Comparison of ENCODE assay signal across 1 cellular context in the genomic region with DNA sequence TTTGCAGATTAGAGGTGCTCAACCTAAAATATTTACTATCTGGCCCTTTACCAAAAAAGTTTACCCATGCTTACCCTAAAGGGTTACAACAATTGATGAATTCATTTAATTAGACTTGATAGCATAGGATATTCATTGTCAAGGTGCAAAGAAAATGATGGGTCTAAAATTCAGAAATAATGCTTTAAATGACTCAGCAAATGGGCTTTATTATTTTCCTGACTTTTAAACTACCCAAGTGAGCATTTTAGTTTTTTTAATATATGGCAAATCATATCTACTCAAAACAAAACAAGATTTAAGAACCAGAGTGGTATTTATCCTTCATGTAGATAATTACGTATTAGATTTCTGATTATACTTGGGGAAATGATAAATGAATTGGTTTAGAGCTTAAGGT.
TF ChIP-seq lines count a peak whose summit lies in the region.

No MANE protein-coding gene starts in this region.

TF ChIP-seq in K562, 482 proteins besides CTCF, POLR2A, EP300 and RAD21 (continued from another document):
- TF ChIP-seq, protein P1, sequence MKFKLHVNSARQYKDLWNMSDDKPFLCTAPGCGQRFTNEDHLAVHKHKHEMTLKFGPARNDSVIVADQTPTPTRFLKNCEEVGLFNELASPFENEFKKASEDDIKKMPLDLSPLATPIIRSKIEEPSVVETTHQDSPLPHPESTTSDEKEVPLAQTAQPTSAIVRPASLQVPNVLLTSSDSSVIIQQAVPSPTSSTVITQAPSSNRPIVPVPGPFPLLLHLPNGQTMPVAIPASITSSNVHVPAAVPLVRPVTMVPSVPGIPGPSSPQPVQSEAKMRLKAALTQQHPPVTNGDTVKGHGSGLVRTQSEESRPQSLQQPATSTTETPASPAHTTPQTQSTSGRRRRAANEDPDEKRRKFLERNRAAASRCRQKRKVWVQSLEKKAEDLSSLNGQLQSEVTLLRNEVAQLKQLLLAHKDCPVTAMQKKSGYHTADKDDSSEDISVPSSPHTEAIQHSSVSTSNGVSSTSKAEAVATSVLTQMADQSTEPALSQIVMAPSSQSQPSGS (CRISPR knock-in tag; IDR thresholded peaks at IDR 0.05), result no peak
- no peak for TF ChIP-seq ZNF239 (CRISPR knock-in tag; IDR thresholded peaks at IDR 0.05)
- TF ChIP-seq KDM4B (IDR thresholded peaks at IDR 0.05; ENCODE audit: borderline replicate concordance in 2 of 2, low read depth in 1 of 2), result no peak
- TF ChIP-seq FOXO4 (CRISPR knock-in tag; IDR thresholded peaks at IDR 0.05), result no peak
- TF ChIP-seq, protein P2, sequence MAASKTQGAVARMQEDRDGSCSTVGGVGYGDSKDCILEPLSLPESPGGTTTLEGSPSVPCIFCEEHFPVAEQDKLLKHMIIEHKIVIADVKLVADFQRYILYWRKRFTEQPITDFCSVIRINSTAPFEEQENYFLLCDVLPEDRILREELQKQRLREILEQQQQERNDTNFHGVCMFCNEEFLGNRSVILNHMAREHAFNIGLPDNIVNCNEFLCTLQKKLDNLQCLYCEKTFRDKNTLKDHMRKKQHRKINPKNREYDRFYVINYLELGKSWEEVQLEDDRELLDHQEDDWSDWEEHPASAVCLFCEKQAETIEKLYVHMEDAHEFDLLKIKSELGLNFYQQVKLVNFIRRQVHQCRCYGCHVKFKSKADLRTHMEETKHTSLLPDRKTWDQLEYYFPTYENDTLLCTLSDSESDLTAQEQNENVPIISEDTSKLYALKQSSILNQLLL (CRISPR knock-in tag; IDR thresholded peaks at IDR 0.05; ENCODE audit: borderline replicate concordance), result no peak
- TF ChIP-seq, protein P3, sequence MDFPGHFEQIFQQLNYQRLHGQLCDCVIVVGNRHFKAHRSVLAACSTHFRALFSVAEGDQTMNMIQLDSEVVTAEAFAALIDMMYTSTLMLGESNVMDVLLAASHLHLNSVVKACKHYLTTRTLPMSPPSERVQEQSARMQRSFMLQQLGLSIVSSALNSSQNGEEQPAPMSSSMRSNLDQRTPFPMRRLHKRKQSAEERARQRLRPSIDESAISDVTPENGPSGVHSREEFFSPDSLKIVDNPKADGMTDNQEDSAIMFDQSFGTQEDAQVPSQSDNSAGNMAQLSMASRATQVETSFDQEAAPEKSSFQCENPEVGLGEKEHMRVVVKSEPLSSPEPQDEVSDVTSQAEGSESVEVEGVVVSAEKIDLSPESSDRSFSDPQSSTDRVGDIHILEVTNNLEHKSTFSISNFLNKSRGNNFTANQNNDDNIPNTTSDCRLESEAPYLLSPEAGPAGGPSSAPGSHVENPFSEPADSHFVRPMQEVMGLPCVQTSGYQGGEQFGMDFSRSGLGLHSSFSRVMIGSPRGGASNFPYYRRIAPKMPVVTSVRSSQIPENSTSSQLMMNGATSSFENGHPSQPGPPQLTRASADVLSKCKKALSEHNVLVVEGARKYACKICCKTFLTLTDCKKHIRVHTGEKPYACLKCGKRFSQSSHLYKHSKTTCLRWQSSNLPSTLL (IDR thresholded peaks at IDR 0.05), result no peak
- TF ChIP-seq, protein P4, sequence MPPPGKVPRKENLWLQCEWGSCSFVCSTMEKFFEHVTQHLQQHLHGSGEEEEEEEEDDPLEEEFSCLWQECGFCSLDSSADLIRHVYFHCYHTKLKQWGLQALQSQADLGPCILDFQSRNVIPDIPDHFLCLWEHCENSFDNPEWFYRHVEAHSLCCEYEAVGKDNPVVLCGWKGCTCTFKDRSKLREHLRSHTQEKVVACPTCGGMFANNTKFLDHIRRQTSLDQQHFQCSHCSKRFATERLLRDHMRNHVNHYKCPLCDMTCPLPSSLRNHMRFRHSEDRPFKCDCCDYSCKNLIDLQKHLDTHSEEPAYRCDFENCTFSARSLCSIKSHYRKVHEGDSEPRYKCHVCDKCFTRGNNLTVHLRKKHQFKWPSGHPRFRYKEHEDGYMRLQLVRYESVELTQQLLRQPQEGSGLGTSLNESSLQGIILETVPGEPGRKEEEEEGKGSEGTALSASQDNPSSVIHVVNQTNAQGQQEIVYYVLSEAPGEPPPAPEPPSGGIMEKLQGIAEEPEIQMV (tag; conservative IDR thresholded peaks at IDR 0.05; ENCODE audit: low read depth), result no peak
- TF ChIP-seq NCOA2 (IDR thresholded peaks at IDR 0.05; ENCODE audit: partially characterized antibody in 2 of 2), result no peak
- TF ChIP-seq THRB (CRISPR knock-in tag; conservative IDR thresholded peaks at IDR 0.05), result no peak
- TF ChIP-seq ZNF140 (CRISPR knock-in tag; IDR thresholded peaks at IDR 0.05), result no peak
- no peak for TF ChIP-seq NCOA1 (IDR thresholded peaks at IDR 0.05; ENCODE audit: low read depth)
- TF ChIP-seq MAFG (tag; conservative IDR thresholded peaks at IDR 0.05), result peak; percentile 56; the same call in 1 of the 2 replicates
- no peak for TF ChIP-seq FOXA1 (IDR thresholded peaks at IDR 0.05; ENCODE audit: borderline replicate concordance)
- TF ChIP-seq, protein P5, sequence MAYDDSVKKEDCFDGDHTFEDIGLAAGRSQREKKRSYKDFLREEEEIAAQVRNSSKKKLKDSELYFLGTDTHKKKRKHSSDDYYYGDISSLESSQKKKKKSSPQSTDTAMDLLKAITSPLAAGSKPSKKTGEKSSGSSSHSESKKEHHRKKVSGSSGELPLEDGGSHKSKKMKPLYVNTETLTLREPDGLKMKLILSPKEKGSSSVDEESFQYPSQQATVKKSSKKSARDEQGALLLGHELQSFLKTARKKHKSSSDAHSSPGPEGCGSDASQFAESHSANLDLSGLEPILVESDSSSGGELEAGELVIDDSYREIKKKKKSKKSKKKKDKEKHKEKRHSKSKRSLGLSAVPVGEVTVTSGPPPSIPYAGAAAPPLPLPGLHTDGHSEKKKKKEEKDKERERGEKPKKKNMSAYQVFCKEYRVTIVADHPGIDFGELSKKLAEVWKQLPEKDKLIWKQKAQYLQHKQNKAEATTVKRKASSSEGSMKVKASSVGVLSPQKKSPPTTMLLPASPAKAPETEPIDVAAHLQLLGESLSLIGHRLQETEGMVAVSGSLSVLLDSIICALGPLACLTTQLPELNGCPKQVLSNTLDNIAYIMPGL (CRISPR knock-in tag; IDR thresholded peaks at IDR 0.05), result no peak
- TF ChIP-seq ZMIZ1 (IDR thresholded peaks at IDR 0.05; ENCODE audit: low read depth in 2 of 2, low read length in 2 of 2), result no peak
- no peak for TF ChIP-seq LEF1 (IDR thresholded peaks at IDR 0.05)
- no peak for TF ChIP-seq THAP7 (CRISPR knock-in tag; IDR thresholded peaks at IDR 0.05)
- no peak for TF ChIP-seq ZFP1 (CRISPR knock-in tag; IDR thresholded peaks at IDR 0.05)
- no peak for TF ChIP-seq GATA2 (CRISPR knock-in tag; IDR thresholded peaks at IDR 0.05)
- TF ChIP-seq CREBBP (IDR thresholded peaks at IDR 0.05; ENCODE audit: low read depth, low read length), result no peak
- no peak for TF ChIP-seq ERF (CRISPR knock-in tag; IDR thresholded peaks at IDR 0.05)
- no peak for TF ChIP-seq MTA3 (IDR thresholded peaks at IDR 0.05; ENCODE audit: borderline replicate concordance)
- TF ChIP-seq, protein P6, sequence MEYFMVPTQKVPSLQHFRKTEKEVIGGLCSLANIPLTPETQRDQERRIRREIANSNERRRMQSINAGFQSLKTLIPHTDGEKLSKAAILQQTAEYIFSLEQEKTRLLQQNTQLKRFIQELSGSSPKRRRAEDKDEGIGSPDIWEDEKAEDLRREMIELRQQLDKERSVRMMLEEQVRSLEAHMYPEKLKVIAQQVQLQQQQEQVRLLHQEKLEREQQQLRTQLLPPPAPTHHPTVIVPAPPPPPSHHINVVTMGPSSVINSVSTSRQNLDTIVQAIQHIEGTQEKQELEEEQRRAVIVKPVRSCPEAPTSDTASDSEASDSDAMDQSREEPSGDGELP (CRISPR knock-in tag; IDR thresholded peaks at IDR 0.05; ENCODE audit: borderline replicate concordance), result no peak
- TF ChIP-seq, protein P7, sequence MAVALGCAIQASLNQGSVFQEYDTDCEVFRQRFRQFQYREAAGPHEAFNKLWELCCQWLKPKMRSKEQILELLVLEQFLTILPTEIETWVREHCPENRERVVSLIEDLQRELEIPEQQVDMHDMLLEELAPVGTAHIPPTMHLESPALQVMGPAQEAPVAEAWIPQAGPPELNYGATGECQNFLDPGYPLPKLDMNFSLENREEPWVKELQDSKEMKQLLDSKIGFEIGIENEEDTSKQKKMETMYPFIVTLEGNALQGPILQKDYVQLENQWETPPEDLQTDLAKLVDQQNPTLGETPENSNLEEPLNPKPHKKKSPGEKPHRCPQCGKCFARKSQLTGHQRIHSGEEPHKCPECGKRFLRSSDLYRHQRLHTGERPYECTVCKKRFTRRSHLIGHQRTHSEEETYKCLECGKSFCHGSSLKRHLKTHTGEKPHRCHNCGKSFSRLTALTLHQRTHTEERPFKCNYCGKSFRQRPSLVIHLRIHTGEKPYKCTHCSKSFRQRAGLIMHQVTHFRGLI (CRISPR knock-in tag; IDR thresholded peaks at IDR 0.05), result no peak
- TF ChIP-seq NFE2L1 (tag; IDR thresholded peaks at IDR 0.05; ENCODE audit: borderline replicate concordance, low read depth), result 0 out of 2 replicates have a peak, but pooled peaks have one; percentile 9
